ENCODE assay signal across 1 cellular context in the genomic region with DNA sequence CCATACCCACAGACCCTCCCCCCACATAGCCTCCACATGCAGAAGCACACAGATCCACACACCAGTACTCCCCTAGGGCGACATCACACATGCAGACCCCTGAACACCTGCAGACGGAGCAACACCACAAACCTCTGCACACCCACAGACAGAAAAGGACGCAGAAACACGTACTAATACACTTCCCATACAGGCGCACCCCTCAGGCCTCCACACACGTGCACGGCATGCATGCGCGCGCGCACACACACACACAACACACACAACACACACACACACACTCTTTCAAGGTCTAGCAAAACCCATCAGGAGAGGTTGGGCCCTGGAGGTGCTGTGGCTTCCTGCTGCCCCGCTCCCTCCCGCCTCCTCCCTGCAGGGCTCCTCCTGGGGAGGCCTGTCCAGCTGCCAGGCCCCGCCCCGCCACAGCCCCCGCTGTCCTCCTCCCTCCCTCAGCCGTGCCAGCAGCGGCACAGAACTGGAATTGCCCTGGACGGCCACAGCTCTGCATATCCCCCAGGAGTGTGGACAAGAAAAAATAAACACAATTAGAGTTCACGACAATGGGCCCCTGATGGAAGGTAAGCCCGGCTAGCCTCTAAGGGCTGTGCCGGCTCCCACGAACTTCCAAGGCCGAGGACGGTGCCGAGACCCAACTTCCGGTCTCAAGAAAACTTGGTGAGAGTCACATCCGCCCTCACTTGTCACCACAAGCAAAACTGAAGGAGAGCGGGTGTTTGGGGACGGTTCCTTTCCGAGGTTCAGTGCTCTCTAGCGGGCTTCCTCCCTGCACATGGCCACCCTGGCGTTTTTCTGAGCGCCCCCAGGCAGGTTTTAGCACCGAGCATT.
A peak's percentile ranks its signal among the peaks of the same experiment; 100 is the strongest.
TF ChIP-seq lines count a peak whose summit lies in the region.

No MANE protein-coding gene starts in this region.

TF ChIP-seq in HepG2, 621 proteins besides CTCF, POLR2A, EP300 and RAD21 (continued from another document and continues in another):
- TF ChIP-seq, protein P1, sequence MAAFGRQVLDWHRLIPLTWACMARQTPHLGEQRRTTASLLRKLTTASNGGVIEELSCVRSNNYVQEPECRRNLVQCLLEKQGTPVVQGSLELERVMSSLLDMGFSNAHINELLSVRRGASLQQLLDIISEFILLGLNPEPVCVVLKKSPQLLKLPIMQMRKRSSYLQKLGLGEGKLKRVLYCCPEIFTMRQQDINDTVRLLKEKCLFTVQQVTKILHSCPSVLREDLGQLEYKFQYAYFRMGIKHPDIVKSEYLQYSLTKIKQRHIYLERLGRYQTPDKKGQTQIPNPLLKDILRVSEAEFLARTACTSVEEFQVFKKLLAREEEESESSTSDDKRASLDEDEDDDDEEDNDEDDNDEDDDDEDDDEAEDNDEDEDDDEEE (CRISPR knock-in tag; IDR thresholded peaks at IDR 0.05), result peak; percentile 97; the same call in 1 of the 2 replicates
- no peak for TF ChIP-seq AGO2 (optimal IDR thresholded peaks at IDR 0.05; ENCODE audit: low read depth, low read length)
- TF ChIP-seq NFAT5 (CRISPR knock-in tag; IDR thresholded peaks at IDR 0.05), result peak; percentile 91
- peak; percentile 59; the same call in 1 of the 2 replicates for TF ChIP-seq CC2D1A (CRISPR knock-in tag; IDR thresholded peaks at IDR 0.05)
- TF ChIP-seq, protein P2, sequence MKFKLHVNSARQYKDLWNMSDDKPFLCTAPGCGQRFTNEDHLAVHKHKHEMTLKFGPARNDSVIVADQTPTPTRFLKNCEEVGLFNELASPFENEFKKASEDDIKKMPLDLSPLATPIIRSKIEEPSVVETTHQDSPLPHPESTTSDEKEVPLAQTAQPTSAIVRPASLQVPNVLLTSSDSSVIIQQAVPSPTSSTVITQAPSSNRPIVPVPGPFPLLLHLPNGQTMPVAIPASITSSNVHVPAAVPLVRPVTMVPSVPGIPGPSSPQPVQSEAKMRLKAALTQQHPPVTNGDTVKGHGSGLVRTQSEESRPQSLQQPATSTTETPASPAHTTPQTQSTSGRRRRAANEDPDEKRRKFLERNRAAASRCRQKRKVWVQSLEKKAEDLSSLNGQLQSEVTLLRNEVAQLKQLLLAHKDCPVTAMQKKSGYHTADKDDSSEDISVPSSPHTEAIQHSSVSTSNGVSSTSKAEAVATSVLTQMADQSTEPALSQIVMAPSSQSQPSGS (CRISPR knock-in tag; IDR thresholded peaks at IDR 0.05), result no peak
- TF ChIP-seq RARA (CRISPR knock-in tag; IDR thresholded peaks at IDR 0.05), result peak; percentile 45; the same call in 1 of the 2 replicates
- TF ChIP-seq ZNF839 (CRISPR knock-in tag; IDR thresholded peaks at IDR 0.05; ENCODE audit: borderline replicate concordance), result no peak
- TF ChIP-seq ZNF761 (CRISPR knock-in tag; conservative IDR thresholded peaks at IDR 0.05), result no peak; the same call in 1 of the 2 replicates
- no peak for TF ChIP-seq ZNF720 (CRISPR knock-in tag; IDR thresholded peaks at IDR 0.05)
- no peak; the same call in 1 of the 2 replicates for TF ChIP-seq ZNF782 (CRISPR knock-in tag; IDR thresholded peaks at IDR 0.05; ENCODE audit: borderline replicate concordance)
- no peak for TF ChIP-seq TBP (CRISPR knock-in tag; IDR thresholded peaks at IDR 0.05)
- TF ChIP-seq, protein P3, sequence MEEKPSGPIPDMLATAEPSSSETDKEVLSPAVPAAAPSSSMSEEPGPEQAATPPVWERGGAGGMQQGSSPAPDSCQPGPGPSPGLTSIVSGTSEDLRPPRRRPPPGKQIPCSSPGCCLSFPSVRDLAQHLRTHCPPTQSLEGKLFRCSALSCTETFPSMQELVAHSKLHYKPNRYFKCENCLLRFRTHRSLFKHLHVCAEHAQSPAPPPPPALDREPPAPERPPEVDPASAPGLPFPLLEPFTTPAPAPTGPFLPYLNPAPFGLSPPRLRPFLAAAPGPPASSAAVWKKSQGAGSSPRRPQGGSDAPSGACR (CRISPR knock-in tag; IDR thresholded peaks at IDR 0.05), result no peak
- TF ChIP-seq, protein P4, sequence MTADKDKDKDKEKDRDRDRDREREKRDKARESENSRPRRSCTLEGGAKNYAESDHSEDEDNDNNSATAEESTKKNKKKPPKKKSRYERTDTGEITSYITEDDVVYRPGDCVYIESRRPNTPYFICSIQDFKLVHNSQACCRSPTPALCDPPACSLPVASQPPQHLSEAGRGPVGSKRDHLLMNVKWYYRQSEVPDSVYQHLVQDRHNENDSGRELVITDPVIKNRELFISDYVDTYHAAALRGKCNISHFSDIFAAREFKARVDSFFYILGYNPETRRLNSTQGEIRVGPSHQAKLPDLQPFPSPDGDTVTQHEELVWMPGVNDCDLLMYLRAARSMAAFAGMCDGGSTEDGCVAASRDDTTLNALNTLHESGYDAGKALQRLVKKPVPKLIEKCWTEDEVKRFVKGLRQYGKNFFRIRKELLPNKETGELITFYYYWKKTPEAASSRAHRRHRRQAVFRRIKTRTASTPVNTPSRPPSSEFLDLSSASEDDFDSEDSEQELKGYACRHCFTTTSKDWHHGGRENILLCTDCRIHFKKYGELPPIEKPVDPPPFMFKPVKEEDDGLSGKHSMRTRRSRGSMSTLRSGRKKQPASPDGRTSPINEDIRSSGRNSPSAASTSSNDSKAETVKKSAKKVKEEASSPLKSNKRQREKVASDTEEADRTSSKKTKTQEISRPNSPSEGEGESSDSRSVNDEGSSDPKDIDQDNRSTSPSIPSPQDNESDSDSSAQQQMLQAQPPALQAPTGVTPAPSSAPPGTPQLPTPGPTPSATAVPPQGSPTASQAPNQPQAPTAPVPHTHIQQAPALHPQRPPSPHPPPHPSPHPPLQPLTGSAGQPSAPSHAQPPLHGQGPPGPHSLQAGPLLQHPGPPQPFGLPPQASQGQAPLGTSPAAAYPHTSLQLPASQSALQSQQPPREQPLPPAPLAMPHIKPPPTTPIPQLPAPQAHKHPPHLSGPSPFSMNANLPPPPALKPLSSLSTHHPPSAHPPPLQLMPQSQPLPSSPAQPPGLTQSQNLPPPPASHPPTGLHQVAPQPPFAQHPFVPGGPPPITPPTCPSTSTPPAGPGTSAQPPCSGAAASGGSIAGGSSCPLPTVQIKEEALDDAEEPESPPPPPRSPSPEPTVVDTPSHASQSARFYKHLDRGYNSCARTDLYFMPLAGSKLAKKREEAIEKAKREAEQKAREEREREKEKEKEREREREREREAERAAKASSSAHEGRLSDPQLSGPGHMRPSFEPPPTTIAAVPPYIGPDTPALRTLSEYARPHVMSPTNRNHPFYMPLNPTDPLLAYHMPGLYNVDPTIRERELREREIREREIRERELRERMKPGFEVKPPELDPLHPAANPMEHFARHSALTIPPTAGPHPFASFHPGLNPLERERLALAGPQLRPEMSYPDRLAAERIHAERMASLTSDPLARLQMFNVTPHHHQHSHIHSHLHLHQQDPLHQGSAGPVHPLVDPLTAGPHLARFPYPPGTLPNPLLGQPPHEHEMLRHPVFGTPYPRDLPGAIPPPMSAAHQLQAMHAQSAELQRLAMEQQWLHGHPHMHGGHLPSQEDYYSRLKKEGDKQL (CRISPR knock-in tag; IDR thresholded peaks at IDR 0.05; ENCODE audit: low read depth), result no peak
- no peak for TF ChIP-seq ZC3H4 (CRISPR knock-in tag; IDR thresholded peaks at IDR 0.05; ENCODE audit: borderline replicate concordance)
- TF ChIP-seq ZFYVE20 (CRISPR knock-in tag; IDR thresholded peaks at IDR 0.05; ENCODE audit: borderline replicate concordance, low read depth), result no peak
- TF ChIP-seq, protein P5, sequence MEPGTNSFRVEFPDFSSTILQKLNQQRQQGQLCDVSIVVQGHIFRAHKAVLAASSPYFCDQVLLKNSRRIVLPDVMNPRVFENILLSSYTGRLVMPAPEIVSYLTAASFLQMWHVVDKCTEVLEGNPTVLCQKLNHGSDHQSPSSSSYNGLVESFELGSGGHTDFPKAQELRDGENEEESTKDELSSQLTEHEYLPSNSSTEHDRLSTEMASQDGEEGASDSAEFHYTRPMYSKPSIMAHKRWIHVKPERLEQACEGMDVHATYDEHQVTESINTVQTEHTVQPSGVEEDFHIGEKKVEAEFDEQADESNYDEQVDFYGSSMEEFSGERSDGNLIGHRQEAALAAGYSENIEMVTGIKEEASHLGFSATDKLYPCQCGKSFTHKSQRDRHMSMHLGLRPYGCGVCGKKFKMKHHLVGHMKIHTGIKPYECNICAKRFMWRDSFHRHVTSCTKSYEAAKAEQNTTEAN (CRISPR knock-in tag; conservative IDR thresholded peaks at IDR 0.05), result peak; percentile 69
- peak; percentile 37; the same call in 1 of the 2 replicates for TF ChIP-seq ZNF354B (CRISPR knock-in tag; IDR thresholded peaks at IDR 0.05)
- TF ChIP-seq, protein P6, sequence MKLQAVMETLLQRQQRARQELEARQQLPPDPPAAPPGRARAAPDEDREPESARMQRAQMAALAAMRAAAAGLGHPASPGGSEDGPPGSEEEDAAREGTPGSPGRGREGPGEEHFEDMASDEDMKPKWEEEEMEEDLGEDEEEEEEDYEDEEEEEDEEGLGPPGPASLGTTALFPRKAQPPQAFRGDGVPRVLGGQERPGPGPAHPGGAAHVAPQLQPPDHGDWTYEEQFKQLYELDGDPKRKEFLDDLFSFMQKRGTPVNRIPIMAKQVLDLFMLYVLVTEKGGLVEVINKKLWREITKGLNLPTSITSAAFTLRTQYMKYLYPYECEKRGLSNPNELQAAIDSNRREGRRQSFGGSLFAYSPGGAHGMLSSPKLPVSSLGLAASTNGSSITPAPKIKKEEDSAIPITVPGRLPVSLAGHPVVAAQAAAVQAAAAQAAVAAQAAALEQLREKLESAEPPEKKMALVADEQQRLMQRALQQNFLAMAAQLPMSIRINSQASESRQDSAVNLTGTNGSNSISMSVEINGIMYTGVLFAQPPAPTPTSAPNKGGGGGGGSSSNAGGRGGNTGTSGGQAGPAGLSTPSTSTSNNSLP (IDR thresholded peaks at IDR 0.05; ENCODE audit: low read depth, low read length), result no peak
- TF ChIP-seq NR2F1 (CRISPR knock-in tag; IDR thresholded peaks at IDR 0.05), result peak in 1 of 2 experiments; percentile 35; a peak in 1 of 4 replicates
- TF ChIP-seq ZNF577 (CRISPR knock-in tag; IDR thresholded peaks at IDR 0.05; ENCODE audit: borderline replicate concordance, low read depth), result no peak
- no peak for TF ChIP-seq EHMT2 (IDR thresholded peaks at IDR 0.05; ENCODE audit: borderline replicate concordance, low read depth, low read length)
- no peak for TF ChIP-seq RELA (CRISPR knock-in tag; IDR thresholded peaks at IDR 0.05)
- no peak for TF ChIP-seq ZNF549 (CRISPR knock-in tag; IDR thresholded peaks at IDR 0.05)
- TF ChIP-seq PCBP1 (IDR thresholded peaks at IDR 0.05; ENCODE audit: borderline replicate concordance, low read depth, low read length), result 0 out of 2 replicates have a peak, but pooled peaks have one; percentile 43
- no peak for TF ChIP-seq KDM6A (CRISPR knock-in tag; IDR thresholded peaks at IDR 0.05; ENCODE audit: low read depth)
- TF ChIP-seq TOPORS (CRISPR knock-in tag; IDR thresholded peaks at IDR 0.05), result peak; percentile 20; the same call in 1 of the 2 replicates
- no peak for TF ChIP-seq MTF1 (CRISPR knock-in tag; IDR thresholded peaks at IDR 0.05)
- peak; percentile 25; the same call in 1 of the 2 replicates for TF ChIP-seq ZFP37 (CRISPR knock-in tag; IDR thresholded peaks at IDR 0.05; ENCODE audit: borderline replicate concordance)
- TF ChIP-seq SIX4 (CRISPR knock-in tag; IDR thresholded peaks at IDR 0.05), result no peak
- peak; percentile 26; the same call in 1 of the 2 replicates for TF ChIP-seq ZNF543 (CRISPR knock-in tag; IDR thresholded peaks at IDR 0.05)
- TF ChIP-seq, protein P7, sequence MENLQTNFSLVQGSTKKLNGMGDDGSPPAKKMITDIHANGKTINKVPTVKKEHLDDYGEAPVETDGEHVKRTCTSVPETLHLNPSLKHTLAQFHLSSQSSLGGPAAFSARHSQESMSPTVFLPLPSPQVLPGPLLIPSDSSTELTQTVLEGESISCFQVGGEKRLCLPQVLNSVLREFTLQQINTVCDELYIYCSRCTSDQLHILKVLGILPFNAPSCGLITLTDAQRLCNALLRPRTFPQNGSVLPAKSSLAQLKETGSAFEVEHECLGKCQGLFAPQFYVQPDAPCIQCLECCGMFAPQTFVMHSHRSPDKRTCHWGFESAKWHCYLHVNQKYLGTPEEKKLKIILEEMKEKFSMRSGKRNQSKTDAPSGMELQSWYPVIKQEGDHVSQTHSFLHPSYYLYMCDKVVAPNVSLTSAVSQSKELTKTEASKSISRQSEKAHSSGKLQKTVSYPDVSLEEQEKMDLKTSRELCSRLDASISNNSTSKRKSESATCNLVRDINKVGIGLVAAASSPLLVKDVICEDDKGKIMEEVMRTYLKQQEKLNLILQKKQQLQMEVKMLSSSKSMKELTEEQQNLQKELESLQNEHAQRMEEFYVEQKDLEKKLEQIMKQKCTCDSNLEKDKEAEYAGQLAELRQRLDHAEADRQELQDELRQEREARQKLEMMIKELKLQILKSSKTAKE (CRISPR knock-in tag; IDR thresholded peaks at IDR 0.05; ENCODE audit: borderline replicate concordance), result peak; percentile 80
- peak; percentile 76 for TF ChIP-seq SP4 (CRISPR knock-in tag; IDR thresholded peaks at IDR 0.05)
- no peak for TF ChIP-seq HMGA1 (CRISPR knock-in tag; conservative IDR thresholded peaks at IDR 0.05)
- peak; percentile 95; the same call in 1 of the 2 replicates for TF ChIP-seq ZNF207 (IDR thresholded peaks at IDR 0.05; ENCODE audit: borderline replicate concordance)
- TF ChIP-seq HOXA3 (CRISPR knock-in tag; IDR thresholded peaks at IDR 0.05), result peak; percentile 77; the same call in 1 of the 2 replicates
